In genomic region chr11:117563556-117563955, GRCh38 we compare ENCODE assay signal across 1 cellular context.
TF ChIP-seq lines count a peak whose summit lies in the region.

No MANE protein-coding gene starts in this region.

TF ChIP-seq in H1, 55 proteins besides CTCF, POLR2A, EP300 and RAD21:
- no peak for TF ChIP-seq BRCA1 (IDR thresholded peaks at IDR 0.05; ENCODE audit: low read depth, low read length)
